Comparison of ENCODE assay signal across 7 cellular contexts in the genomic region with DNA sequence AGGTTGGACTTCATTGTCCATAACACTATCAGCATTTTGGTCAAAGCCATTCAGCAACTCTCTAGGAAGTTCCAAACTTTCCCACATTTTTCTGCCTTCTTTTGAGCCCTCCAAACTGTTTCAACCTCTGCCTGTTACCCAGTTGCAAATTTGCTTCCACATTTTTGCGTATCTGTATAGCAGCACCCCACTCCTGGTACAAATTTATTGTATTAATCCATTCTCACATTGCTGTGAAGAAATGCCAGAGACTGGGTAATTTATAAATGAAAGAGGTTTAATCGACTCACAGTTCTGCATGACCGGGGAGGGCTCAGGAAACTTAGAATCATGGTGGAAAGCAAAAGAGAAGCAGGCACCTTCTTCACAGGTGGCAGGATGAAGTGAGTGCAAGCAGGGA.
"Had no signal": no experiment of that assay in that cellular context is flagged by ENCODE, and none has a peak within 500 bp of the region (broad histone marks: within the 10 kb centered on the region; RNA-seq: fewer than 3 reads in every experiment).

No MANE protein-coding gene starts in this region.

- DNase-seq: IMR-90, KBM-7, KG1 had no signal

- H3K27ac ChIP-seq: HL-60 had no signal

- FAIRE-seq: HepG2, HTR-8/SVneo had no signal

- ATAC-seq: HepG2 had no signal

- H3K36me3 Mint-ChIP-seq: IgD-negative memory B cell had no signal

- H3K27me3 Mint-ChIP-seq: IgD-negative memory B cell had no signal

- H3K4me1 Mint-ChIP-seq: IgD-negative memory B cell had no signal
